16 cellular contexts compared by ENCODE assay signal in genomic region chr14:67311868-67312267, GRCh38. TPM values are rescaled to one million over a fixed set of nuclear protein-coding genes. Genes with fewer than 3 reads are reported as not detected.
DNase-seq lines count a peak whose midpoint lies in the region; ATAC-seq, FAIRE-seq and TF ChIP-seq lines count a peak whose summit lies in the region.
"Had no signal": no experiment of that assay in that cellular context is flagged by ENCODE, and none has a peak within 500 bp of the region (broad histone marks: within the 10 kb centered on the region; RNA-seq: fewer than 3 reads in every experiment).

No MANE protein-coding gene starts in this region.

- intact Hi-C loops in left lung (cut with DNase I): no loop called here

- no peaks in the 10 kb centered on the region for H3K4me1 ChIP-seq in left lung
- H3K4me1 ChIP-seq: SJSA1 had no signal

- FAIRE-seq in GM19239 (lab: Jason Lieb, UNC) (peak; percentile 59), bronchial epithelial cell (lab: Jason Lieb, UNC) (no peak)

- DNase-seq in GM19239 (ENCODE audit: insufficient read length, low spot score) (no peak), NCI-H2107 (lab: John Stamatoyannopoulos, UW) (peak; percentile 38), bronchial epithelial cell (ENCODE audit: low read depth) (peak; percentile 72), left lung (no peak), NAMALWA (ENCODE audit: low spot score) (no peak)
- DNase-seq: ACHN; Calu3; CD4-positive, CD25-positive, alpha-beta regulatory T cell; H7; NCI-H1092; NCI-H1694; NCI-H446; SW 1271 had no signal

- H3K4me3 ChIP-seq in bronchial epithelial cell (ENCODE audit: low read depth, low read length) (no peak overlapping the region), left lung (no peak overlapping the region)
- H3K4me3 ChIP-seq: SJSA1 had no signal

- H3K27ac ChIP-seq in left lung: no peak overlapping the region
- H3K27ac ChIP-seq: SJSA1 had no signal

- H3K9me3 ChIP-seq in left lung: no peaks in the 10 kb centered on the region
- H3K9me3 ChIP-seq: SJSA1 had no signal

- ATAC-seq in left lung: peak; percentile 36
- ATAC-seq in HG02840 (IDR thresholded peaks at IDR 0.05; ENCODE audit: low FRiP score, unreplicated experiment): no peak
- no peak for ATAC-seq in GM18907 (IDR thresholded peaks at IDR 0.05; ENCODE audit: unreplicated experiment)

- no peak for TF ChIP-seq CTCF in bronchial epithelial cell (IDR thresholded peaks at IDR 0.05; ENCODE audit: insufficient read depth, low read length, severe bottlenecking)
- no peak for TF ChIP-seq CTCF in left lung (IDR thresholded peaks at IDR 0.05)

- H3K27me3 ChIP-seq in bronchial epithelial cell (ENCODE audit: control insufficient read depth, insufficient read depth, low read length) (no peaks in the 10 kb centered on the region), left lung (no peaks in the 10 kb centered on the region)
- H3K27me3 ChIP-seq: SJSA1 had no signal

- H3K36me3 ChIP-seq in bronchial epithelial cell (ENCODE audit: control insufficient read depth, insufficient read depth, low read length): peaks cover 1% of the 10 kb centered on the region
- H3K36me3 ChIP-seq in left lung: peaks cover 0 to 19% of the 10 kb centered on the region in 2 donors

RNA-seq across cellular contexts. Expression of gene ATP6V1D, which starts 47.7 kb away (rescaled TPM):
- 126 and 155 TPM in 2 replicates for total RNA-seq in bronchial epithelial cell
- 100 to 1,000 TPM in 1 of 2 donors, 10 to 100 TPM in 1; 84.1 to 107 TPM for total RNA-seq in left lung

RNA-seq across cellular contexts. Expression of gene EIF2S1, which starts 48.3 kb away (rescaled TPM):
- 356 and 395 TPM in 2 replicates for total RNA-seq in bronchial epithelial cell
- total RNA-seq in left lung: 10 to 100 TPM; 64.0 to 99.4 TPM

Comparison
In these comparisons a context has a peak if more than half of its experiments do, and no peak if none do; other contexts are left out.
1. DNase-seq: peak in NCI-H2107 (single experiment) and bronchial epithelial cell (single experiment); none in GM19239 (single experiment), left lung (0 of 2) and NAMALWA (single experiment).